ENCODE assay signal across 1 cellular context in the genomic region with DNA sequence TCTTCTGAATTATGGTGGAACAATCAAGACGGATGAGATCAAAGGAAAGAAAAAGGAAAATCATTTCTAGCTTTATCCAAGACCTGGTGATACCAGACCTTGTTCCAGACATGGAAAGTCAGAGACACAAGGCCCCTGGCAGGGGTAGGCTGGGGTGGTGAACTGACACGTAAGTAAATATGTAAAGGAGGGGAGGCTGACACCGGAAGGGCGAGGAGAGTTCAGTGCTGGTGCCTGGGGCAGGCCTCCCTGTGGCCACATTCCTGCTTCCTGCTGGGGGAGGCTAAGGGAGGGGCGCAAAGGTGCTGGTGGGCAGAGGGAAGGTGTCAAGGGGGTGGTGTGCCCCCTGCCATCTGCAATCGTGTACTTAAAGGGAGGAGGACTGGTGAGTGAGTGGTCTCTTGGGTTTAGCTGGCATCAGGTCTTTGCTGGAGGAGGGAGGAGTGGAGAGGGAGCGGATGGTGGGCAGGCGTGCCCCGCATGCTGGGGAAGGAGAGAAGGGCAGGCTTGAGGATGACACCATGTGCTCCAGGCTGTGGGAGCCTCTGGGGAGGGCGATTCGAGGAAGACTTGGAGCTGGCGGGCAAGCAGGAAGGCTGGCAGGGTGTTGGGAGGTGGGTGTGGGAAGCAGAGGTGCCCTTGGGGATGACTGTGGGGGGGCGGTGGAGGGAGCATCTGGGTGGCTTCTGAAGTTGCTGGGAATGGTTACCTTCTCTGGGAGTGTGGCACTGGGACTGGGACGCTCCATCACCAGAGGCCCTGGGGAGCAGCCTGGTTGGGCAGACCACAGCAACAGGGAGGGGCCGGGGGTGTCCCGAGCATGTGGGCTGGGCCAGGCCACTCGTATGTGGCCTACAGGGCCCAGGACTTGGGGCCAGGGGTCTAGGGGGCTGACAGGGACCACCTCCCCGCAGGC.
A peak's percentile ranks its signal among the peaks of the same experiment; 100 is the strongest.
TF ChIP-seq lines count a peak whose summit lies in the region.

No MANE protein-coding gene starts in this region.

TF ChIP-seq in GM12878, 131 proteins besides CTCF, POLR2A, EP300 and RAD21 (continued from another document):
- TF ChIP-seq, protein P1, sequence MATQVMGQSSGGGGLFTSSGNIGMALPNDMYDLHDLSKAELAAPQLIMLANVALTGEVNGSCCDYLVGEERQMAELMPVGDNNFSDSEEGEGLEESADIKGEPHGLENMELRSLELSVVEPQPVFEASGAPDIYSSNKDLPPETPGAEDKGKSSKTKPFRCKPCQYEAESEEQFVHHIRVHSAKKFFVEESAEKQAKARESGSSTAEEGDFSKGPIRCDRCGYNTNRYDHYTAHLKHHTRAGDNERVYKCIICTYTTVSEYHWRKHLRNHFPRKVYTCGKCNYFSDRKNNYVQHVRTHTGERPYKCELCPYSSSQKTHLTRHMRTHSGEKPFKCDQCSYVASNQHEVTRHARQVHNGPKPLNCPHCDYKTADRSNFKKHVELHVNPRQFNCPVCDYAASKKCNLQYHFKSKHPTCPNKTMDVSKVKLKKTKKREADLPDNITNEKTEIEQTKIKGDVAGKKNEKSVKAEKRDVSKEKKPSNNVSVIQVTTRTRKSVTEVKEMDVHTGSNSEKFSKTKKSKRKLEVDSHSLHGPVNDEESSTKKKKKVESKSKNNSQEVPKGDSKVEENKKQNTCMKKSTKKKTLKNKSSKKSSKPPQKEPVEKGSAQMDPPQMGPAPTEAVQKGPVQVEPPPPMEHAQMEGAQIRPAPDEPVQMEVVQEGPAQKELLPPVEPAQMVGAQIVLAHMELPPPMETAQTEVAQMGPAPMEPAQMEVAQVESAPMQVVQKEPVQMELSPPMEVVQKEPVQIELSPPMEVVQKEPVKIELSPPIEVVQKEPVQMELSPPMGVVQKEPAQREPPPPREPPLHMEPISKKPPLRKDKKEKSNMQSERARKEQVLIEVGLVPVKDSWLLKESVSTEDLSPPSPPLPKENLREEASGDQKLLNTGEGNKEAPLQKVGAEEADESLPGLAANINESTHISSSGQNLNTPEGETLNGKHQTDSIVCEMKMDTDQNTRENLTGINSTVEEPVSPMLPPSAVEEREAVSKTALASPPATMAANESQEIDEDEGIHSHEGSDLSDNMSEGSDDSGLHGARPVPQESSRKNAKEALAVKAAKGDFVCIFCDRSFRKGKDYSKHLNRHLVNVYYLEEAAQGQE (IDR thresholded peaks at IDR 0.05; ENCODE audit: low read depth, low read length), result no peak
- TF ChIP-seq SIX5 (IDR thresholded peaks at IDR 0.05; ENCODE audit: low read depth, low read length, severe bottlenecking) (no peak), RUNX3 (IDR thresholded peaks at IDR 0.05; ENCODE audit: low read length) (no peak), POU2F2 (IDR thresholded peaks at IDR 0.05; ENCODE audit: borderline replicate concordance, low read depth, low read length) (no peak), HDAC2 (IDR thresholded peaks at IDR 0.05) (no peak), EGR1 (IDR thresholded peaks at IDR 0.05; ENCODE audit: borderline replicate concordance in 1 of 2, low read depth in 2 of 2, low read length in 2 of 2) (no peak), TCF7 (IDR thresholded peaks at IDR 0.05; ENCODE audit: borderline replicate concordance) (no peak), BCL3 (IDR thresholded peaks at IDR 0.05; ENCODE audit: borderline replicate concordance, insufficient read depth, low read depth, low read length, poor library complexity, severe bottlenecking) (no peak), NRF1 (conservative IDR thresholded peaks at IDR 0.05; ENCODE audit: low read depth, low read length) (no peak), ASH2L (IDR thresholded peaks at IDR 0.05; ENCODE audit: borderline replicate concordance, low read depth) (no peak), TBL1XR1 (IDR thresholded peaks at IDR 0.05; ENCODE audit: low read depth, low read length) (peak; percentile 61; the same call in 1 of the 2 replicates), GATAD2B (conservative IDR thresholded peaks at IDR 0.05; ENCODE audit: low read depth) (no peak), NFIC (IDR thresholded peaks at IDR 0.05; ENCODE audit: low read depth, low read length) (no peak), RAD51 (IDR thresholded peaks at IDR 0.05) (no peak), LARP7 (IDR thresholded peaks at IDR 0.05) (no peak), RB1 (IDR thresholded peaks at IDR 0.05; ENCODE audit: borderline replicate concordance) (no peak), IKZF2 (IDR thresholded peaks at IDR 0.05) (peak; percentile 17 to 46; a peak in 2 of 4 replicates), BCL11A (IDR thresholded peaks at IDR 0.05; ENCODE audit: low read depth, low read length) (0 out of 2 replicates have a peak, but pooled peaks have one; percentile 8), HDGF (IDR thresholded peaks at IDR 0.05) (0 out of 2 replicates have a peak, but pooled peaks have one; percentile 74), TAF1 (IDR thresholded peaks at IDR 0.05; ENCODE audit: borderline replicate concordance, low read depth, low read length) (no peak), SIN3A (IDR thresholded peaks at IDR 0.05; ENCODE audit: low read depth, low read length) (no peak), CBX5 (IDR thresholded peaks at IDR 0.05; ENCODE audit: low read depth) (no peak), RCOR1 (conservative IDR thresholded peaks at IDR 0.05; ENCODE audit: low read depth, low read length) (no peak), IKZF1 (conservative IDR thresholded peaks at IDR 0.05) (peak; percentile 39; the same call in 1 of the 2 replicates)
- TF ChIP-seq, protein P2, sequence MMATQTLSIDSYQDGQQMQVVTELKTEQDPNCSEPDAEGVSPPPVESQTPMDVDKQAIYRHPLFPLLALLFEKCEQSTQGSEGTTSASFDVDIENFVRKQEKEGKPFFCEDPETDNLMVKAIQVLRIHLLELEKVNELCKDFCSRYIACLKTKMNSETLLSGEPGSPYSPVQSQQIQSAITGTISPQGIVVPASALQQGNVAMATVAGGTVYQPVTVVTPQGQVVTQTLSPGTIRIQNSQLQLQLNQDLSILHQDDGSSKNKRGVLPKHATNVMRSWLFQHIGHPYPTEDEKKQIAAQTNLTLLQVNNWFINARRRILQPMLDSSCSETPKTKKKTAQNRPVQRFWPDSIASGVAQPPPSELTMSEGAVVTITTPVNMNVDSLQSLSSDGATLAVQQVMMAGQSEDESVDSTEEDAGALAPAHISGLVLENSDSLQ (IDR thresholded peaks at IDR 0.05), result no peak
- TF ChIP-seq, protein P3, sequence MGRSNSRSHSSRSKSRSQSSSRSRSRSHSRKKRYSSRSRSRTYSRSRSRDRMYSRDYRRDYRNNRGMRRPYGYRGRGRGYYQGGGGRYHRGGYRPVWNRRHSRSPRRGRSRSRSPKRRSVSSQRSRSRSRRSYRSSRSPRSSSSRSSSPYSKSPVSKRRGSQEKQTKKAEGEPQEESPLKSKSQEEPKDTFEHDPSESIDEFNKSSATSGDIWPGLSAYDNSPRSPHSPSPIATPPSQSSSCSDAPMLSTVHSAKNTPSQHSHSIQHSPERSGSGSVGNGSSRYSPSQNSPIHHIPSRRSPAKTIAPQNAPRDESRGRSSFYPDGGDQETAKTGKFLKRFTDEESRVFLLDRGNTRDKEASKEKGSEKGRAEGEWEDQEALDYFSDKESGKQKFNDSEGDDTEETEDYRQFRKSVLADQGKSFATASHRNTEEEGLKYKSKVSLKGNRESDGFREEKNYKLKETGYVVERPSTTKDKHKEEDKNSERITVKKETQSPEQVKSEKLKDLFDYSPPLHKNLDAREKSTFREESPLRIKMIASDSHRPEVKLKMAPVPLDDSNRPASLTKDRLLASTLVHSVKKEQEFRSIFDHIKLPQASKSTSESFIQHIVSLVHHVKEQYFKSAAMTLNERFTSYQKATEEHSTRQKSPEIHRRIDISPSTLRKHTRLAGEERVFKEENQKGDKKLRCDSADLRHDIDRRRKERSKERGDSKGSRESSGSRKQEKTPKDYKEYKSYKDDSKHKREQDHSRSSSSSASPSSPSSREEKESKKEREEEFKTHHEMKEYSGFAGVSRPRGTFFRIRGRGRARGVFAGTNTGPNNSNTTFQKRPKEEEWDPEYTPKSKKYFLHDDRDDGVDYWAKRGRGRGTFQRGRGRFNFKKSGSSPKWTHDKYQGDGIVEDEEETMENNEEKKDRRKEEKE (IDR thresholded peaks at IDR 0.05), result no peak
